In genomic region chr3:127045435-127046045, GRCh38 we compare ENCODE assay signal across 18 cellular contexts.
DNase-seq lines count a peak whose midpoint lies in the region; ATAC-seq, FAIRE-seq and TF ChIP-seq lines count a peak whose summit lies in the region.
"Had no signal": no experiment of that assay in that cellular context is flagged by ENCODE, and none has a peak within 500 bp of the region (broad histone marks: within the 10 kb centered on the region; RNA-seq: fewer than 3 reads in every experiment).

No MANE protein-coding gene starts in this region.

- H3K4me3 ChIP-seq in heart right ventricle (no peak overlapping the region), endodermal cell (ENCODE audit: low read length) (peak overlapping the region; percentile 40)
- H3K4me3 ChIP-seq: gastroesophageal sphincter, psoas muscle had no signal

- no peak for FAIRE-seq in HTR-8/SVneo (lab: Jason Lieb, UNC)
- FAIRE-seq: TTC549 had no signal

- no peak overlapping the region for H3K9ac ChIP-seq in endodermal cell (ENCODE audit: extremely low read depth, low read length, poor library complexity, severe bottlenecking)

- peaks cover 18% of the 10 kb centered on the region for H3K4me1 Mint-ChIP-seq in endodermal cell

- CTCF ChIA-PET in RWPE1 (lab: Yijun Ruan, JAX) = interaction anchor here (0.6 kb wide), 1 partner anchor 503 kb away, joined by 3 read pairs; no protein-coding TSS in a partner anchor

- WGBS in heart right ventricle, 2 donors = 44 to 60% methylated on average over 5 of the region's 5 CpGs
- WGBS in endodermal cell (ENCODE audit: insufficient coverage in 1 of 2, insufficient read length in 1 of 2), 2 experiments = 85 to 93% methylated on average over 4 to 5 of the region's 5 CpGs

- TF ChIP-seq CTCF in heart right ventricle (IDR thresholded peaks at IDR 0.05) = no peak
- no peak for TF ChIP-seq CTCF in RWPE1 (conservative IDR thresholded peaks at IDR 0.05; ENCODE audit: low read depth)
- no peak for TF ChIP-seq CTCF in endodermal cell (conservative IDR thresholded peaks at IDR 0.05)

- DNase-seq in left cardiac atrium (peak; percentile 0), heart right ventricle (no peak), RWPE1 (ENCODE audit: low spot score) (no peak), endodermal cell (no peak), HTR-8/SVneo (ENCODE audit: insufficient read length, low spot score) (no peak)
- no peak for DNase-seq in activated naive CD4-positive, alpha-beta T cell treated with anti-CD3 and anti-CD28 coated beads, Interleukin-2, amount 50 U/mL, for 72 hours (ENCODE audit: low spot score in 2 of 2)
- DNase-seq in stimulated activated naive CD8-positive, alpha-beta T cell treated with anti-CD3 and anti-CD28 coated beads, Interleukin-15, Interleukin-2, amounts not matched to agents 100 U/mL and 50 U/mL, for 24 hours = no peak
- DNase-seq: activated CD4-positive, alpha-beta T cell treated with anti-CD3 and anti-CD28 coated beads for 48 hours; CD4-positive, alpha-beta T cell; DMS79; NCI-H1417 treated with DMSO at 0.1 percent for 48 hours; stimulated activated CD4-positive, alpha-beta T cell treated with anti-CD3 and anti-CD28 coated beads, Interleukin-2, amount 100 ng/mL, for 24 hours; SW 1271 had no signal

- H3K27me3 ChIP-seq in heart right ventricle (peaks cover 0 to 4% (median 0%) of the 10 kb centered on the region in 7 donors), endodermal cell (ENCODE audit: control insufficient read depth, insufficient read depth, low read length, poor library complexity, severe bottlenecking) (no peaks in the 10 kb centered on the region)
- H3K27me3 ChIP-seq: gastroesophageal sphincter had no signal

- POLR2A ChIA-PET in RWPE1 (lab: Yijun Ruan, JAX; ENCODE audit: low non-redundant PET) = no interaction called here

- H3K9me3 ChIP-seq in heart right ventricle = peaks cover 0 to 7% (median 0%) of the 10 kb centered on the region in 11 donors
- peaks cover 12% of the 10 kb centered on the region for H3K9me3 ChIP-seq in endodermal cell (ENCODE audit: control insufficient read depth, low read length)
- H3K9me3 ChIP-seq: gastroesophageal sphincter, psoas muscle had no signal

- ATAC-seq in left cardiac atrium (peak in 1 of 2 donors; percentile 53), heart right ventricle (no peak), GM21515 (IDR thresholded peaks at IDR 0.05; ENCODE audit: unreplicated experiment) (no peak)
- no peak for ATAC-seq in activated naive CD4-positive, alpha-beta T cell treated with anti-CD3 and anti-CD28 coated beads, Interleukin-2, amount 50 U/mL, for 72 hours
- no peak for ATAC-seq in stimulated activated naive CD8-positive, alpha-beta T cell treated with anti-CD3 and anti-CD28 coated beads, Interleukin-15, Interleukin-2, amounts not matched to agents 100 U/mL and 50 U/mL, for 24 hours
- ATAC-seq: gastroesophageal sphincter had no signal

- H3K27ac ChIP-seq in heart right ventricle (no peak overlapping the region), RWPE1 (peak overlapping the region; percentile 96; the same call in 1 of the 2 replicates), endodermal cell (ENCODE audit: low read depth, low read length) (no peak overlapping the region)
- H3K27ac ChIP-seq: psoas muscle had no signal

- H3K36me3 ChIP-seq in heart right ventricle (no peaks in the 10 kb centered on the region), endodermal cell (ENCODE audit: control insufficient read depth, insufficient read depth, low read length) (no peaks in the 10 kb centered on the region)
- H3K36me3 ChIP-seq: gastroesophageal sphincter had no signal

- peaks cover 32% of the 10 kb centered on the region for H3K9me3 Mint-ChIP-seq in endodermal cell
- H3K9me3 Mint-ChIP-seq in activated naive CD4-positive, alpha-beta T cell treated with anti-CD3 and anti-CD28 coated beads, Interleukin-2, amount 50 U/mL, for 72 hours = peaks cover 7 to 12% of the 10 kb centered on the region in 2 donors
- H3K9me3 Mint-ChIP-seq: activated T-helper 2 cell treated with anti-CD3 and anti-CD28 coated beads, Interferon-gamma antibody, Interleukin-2, Interleukin-4, amounts not matched to agents 10 μg/mL and 5 μg/mL and 100 μg/mL, durations not matched to agents 14 hours and 24 hours and 36 hours had no signal

- intact Hi-C loops in left cardiac atrium (cut with DNase I) = no loop called here
- intact Hi-C loops in heart right ventricle (cut with DNase I) = no loop called here

- H3K27me3 Mint-ChIP-seq in endodermal cell (ENCODE audit: insufficient read depth) = no peaks in the 10 kb centered on the region

- H3K27ac Mint-ChIP-seq in endodermal cell = no peak overlapping the region
- no peak overlapping the region for H3K27ac Mint-ChIP-seq in activated naive CD4-positive, alpha-beta T cell treated with anti-CD3 and anti-CD28 coated beads, Interleukin-2, amount 50 U/mL, for 72 hours
- H3K27ac Mint-ChIP-seq: activated T-helper 2 cell treated with anti-CD3 and anti-CD28 coated beads, Interferon-gamma antibody, Interleukin-2, Interleukin-4, amounts not matched to agents 10 μg/mL and 5 μg/mL and 100 μg/mL, durations not matched to agents 14 hours and 24 hours and 36 hours; CD4-positive, alpha-beta T cell had no signal

- H3K4me1 ChIP-seq in heart right ventricle (peaks cover 0 to 18% (median 0%) of the 10 kb centered on the region in 9 donors), endodermal cell (ENCODE audit: control insufficient read depth, insufficient read depth, low read length) (peaks cover 7% of the 10 kb centered on the region)
- H3K4me1 ChIP-seq: psoas muscle had no signal

- peaks cover 3% of the 10 kb centered on the region for H3K36me3 Mint-ChIP-seq in endodermal cell (ENCODE audit: low read depth)
- peaks cover 0 to 4% of the 10 kb centered on the region in 2 donors for H3K36me3 Mint-ChIP-seq in activated naive CD4-positive, alpha-beta T cell treated with anti-CD3 and anti-CD28 coated beads, Interleukin-2, amount 50 U/mL, for 72 hours

- peak overlapping the region; percentile 19 for H3K4me3 Mint-ChIP-seq in endodermal cell
- H3K4me3 Mint-ChIP-seq: CD4-positive, alpha-beta T cell had no signal
